Comparison of ENCODE assay signal across 1 cellular context in the genomic region with DNA sequence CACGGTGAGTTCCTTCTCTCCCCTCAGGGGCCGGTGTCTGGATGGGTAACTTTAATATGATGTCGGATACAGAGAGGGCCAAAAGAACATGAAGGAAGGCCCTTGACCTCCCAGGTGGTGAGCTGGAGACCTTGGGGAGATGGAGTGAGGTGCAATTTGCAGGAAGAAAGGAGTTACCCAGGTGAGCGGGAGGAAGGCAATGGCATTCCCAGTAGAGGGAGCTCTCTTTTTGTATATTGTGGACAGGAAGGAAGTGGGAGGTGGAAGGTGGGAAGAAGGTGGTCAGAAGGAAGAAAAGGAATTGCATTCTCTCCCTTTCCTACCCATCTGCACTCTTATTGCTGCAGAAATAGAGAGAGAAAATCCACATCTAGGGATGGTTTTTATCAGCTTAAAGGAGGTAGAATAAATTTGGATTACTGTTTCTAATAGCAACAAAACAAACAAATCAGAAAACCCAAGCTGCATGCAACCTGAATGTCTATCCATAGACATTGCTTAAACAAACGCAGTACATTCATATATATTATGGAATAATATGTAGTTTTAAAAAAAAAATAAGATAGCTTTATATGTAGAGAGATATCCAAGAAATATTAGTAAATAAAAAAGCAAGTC.
TF ChIP-seq lines count a peak whose summit lies in the region.

No MANE protein-coding gene starts in this region.

TF ChIP-seq in GM12878, 131 proteins besides CTCF, POLR2A, EP300 and RAD21 (continued from another document):
- TF ChIP-seq, protein P1, sequence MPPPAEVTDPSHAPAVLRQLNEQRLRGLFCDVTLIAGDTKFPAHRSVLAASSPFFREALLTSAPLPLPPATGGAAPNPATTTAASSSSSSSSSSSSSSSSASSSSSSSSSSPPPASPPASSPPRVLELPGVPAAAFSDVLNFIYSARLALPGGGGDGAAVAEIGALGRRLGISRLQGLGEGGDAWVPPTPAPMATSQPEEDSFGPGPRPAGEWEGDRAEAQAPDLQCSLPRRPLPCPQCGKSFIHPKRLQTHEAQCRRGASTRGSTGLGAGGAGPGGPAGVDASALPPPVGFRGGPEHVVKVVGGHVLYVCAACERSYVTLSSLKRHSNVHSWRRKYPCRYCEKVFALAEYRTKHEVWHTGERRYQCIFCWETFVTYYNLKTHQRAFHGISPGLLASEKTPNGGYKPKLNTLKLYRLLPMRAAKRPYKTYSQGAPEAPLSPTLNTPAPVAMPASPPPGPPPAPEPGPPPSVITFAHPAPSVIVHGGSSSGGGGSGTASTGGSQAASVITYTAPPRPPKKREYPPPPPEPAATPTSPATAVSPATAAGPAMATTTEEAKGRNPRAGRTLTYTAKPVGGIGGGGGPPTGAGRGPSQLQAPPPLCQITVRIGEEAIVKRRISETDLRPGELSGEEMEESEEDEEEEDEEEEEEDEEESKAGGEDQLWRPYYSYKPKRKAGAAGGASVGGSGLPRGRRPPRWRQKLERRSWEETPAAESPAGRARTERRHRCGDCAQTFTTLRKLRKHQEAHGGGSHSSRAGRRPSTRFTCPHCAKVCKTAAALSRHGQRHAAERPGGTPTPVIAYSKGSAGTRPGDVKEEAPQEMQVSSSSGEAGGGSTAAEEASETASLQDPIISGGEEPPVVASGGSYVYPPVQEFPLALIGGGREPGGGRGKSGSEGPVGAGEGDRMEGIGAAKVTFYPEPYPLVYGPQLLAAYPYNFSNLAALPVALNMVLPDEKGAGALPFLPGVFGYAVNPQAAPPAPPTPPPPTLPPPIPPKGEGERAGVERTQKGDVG (CRISPR knock-in tag; IDR thresholded peaks at IDR 0.05): no peak
- no peak for TF ChIP-seq TBL1XR1 (IDR thresholded peaks at IDR 0.05; ENCODE audit: low read depth, low read length)
